In the genomic region with DNA sequence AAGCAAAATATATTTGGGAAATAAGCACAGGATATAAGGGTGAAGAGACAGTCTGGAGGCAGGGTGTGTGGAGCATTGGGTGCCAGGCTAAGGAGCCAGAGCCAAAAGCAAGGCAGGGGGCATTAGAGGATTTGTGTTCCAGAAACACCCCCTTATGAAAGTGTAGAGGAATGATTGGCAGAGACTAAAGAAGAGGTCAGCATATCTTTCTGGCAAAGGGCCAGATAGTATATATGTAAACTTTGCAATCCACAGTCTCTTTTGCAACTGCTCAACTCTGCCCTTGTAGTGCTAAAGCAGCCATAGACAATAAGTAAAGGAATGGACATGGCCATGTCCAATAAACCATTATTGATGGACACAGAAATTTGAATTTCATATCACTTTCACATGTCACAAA, we compare ENCODE assay signal across 1 cellular context.
TF ChIP-seq lines count a peak whose summit lies in the region.

No MANE protein-coding gene starts in this region.

TF ChIP-seq in SK-N-SH, 30 proteins besides CTCF, POLR2A, EP300 and RAD21 (continued from another document):
- TF ChIP-seq, protein P1, sequence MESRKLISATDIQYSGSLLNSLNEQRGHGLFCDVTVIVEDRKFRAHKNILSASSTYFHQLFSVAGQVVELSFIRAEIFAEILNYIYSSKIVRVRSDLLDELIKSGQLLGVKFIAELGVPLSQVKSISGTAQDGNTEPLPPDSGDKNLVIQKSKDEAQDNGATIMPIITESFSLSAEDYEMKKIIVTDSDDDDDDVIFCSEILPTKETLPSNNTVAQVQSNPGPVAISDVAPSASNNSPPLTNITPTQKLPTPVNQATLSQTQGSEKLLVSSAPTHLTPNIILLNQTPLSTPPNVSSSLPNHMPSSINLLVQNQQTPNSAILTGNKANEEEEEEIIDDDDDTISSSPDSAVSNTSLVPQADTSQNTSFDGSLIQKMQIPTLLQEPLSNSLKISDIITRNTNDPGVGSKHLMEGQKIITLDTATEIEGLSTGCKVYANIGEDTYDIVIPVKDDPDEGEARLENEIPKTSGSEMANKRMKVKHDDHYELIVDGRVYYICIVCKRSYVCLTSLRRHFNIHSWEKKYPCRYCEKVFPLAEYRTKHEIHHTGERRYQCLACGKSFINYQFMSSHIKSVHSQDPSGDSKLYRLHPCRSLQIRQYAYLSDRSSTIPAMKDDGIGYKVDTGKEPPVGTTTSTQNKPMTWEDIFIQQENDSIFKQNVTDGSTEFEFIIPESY (IDR thresholded peaks at IDR 0.05; ENCODE audit: borderline replicate concordance, low read depth), result no peak
- TF ChIP-seq FOSL2 (IDR thresholded peaks at IDR 0.05; ENCODE audit: borderline replicate concordance, low read depth) (no peak), YY1 (IDR thresholded peaks at IDR 0.05; ENCODE audit: low read depth) (no peak), MEF2A (IDR thresholded peaks at IDR 0.05; ENCODE audit: borderline replicate concordance, low read depth) (no peak), SMC3 (IDR thresholded peaks at IDR 0.05; ENCODE audit: low read depth, low read length) (no peak), NFIC (IDR thresholded peaks at IDR 0.05; ENCODE audit: borderline replicate concordance) (no peak)
TF ChIP-seq in SK-N-SH: peak in this region for 0.
